ENCODE assay signal across 24 cellular contexts in the genomic region with DNA sequence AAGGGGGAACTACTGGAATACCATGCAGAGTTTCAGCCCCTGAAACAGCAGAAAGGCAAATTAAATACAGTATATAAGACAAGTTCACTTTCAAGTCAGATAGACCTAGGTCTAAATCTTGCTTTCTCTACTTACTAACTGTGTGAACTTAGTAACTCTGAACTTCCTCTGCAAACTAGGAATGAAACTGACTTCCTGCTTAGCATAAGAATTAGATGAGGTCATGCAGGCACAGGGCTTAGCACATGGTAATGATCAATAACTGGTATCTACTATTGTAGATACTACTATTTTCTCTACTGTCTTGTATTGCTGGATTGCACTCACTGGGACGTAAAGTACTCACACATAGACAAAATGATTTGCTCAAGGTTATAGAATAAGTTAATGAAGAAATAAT. TPM values are rescaled to one million over a fixed set of nuclear protein-coding genes. Genes with fewer than 3 reads are reported as not detected.
DNase-seq lines count a peak whose midpoint lies in the region; ATAC-seq, FAIRE-seq and TF ChIP-seq lines count a peak whose summit lies in the region.
"Had no signal": no experiment of that assay in that cellular context is flagged by ENCODE, and none has a peak within 500 bp of the region (broad histone marks: within the 10 kb centered on the region; RNA-seq: fewer than 3 reads in every experiment).

No MANE protein-coding gene starts in this region.

- intact Hi-C loops in heart left ventricle (cut with DNase I) = no loop called here
- intact Hi-C loops in CD8-positive, alpha-beta T cell (cut with DNase I, micrococcal nuclease) = no loop called here

- FAIRE-seq in bronchial epithelial cell (lab: Jason Lieb, UNC) = no peak

- H3K27ac Mint-ChIP-seq in CD8-positive, alpha-beta T cell = no peak overlapping the region
- H3K27ac Mint-ChIP-seq: CD8-positive, alpha-beta memory T cell; T-cell had no signal

- DNase-seq in bronchial epithelial cell (ENCODE audit: low read depth) (peak; percentile 9), retina (no peak), AG08395 (ENCODE audit: low spot score) (no peak), heart left ventricle (no peak)
- no peak for DNase-seq in CD8-positive, alpha-beta T cell
- DNase-seq: 8988T; CD8-positive, alpha-beta memory T cell; Kasumi-1; MG63; NCI-H1048; NCI-H1436; NCI-H1930; NCI-H226; NCI-H524 treated with DMSO at 0.1 percent for 48 hours; PC-9; SIG-M5; T-cell had no signal

- no peak for TF ChIP-seq CTCF in bronchial epithelial cell (IDR thresholded peaks at IDR 0.05; ENCODE audit: insufficient read depth, low read length, severe bottlenecking)
- no peak for TF ChIP-seq CTCF in heart left ventricle (IDR thresholded peaks at IDR 0.05)
- no peak for TF ChIP-seq CTCF in CD8-positive, alpha-beta T cell (IDR thresholded peaks at IDR 0.05)

- H3K27ac ChIP-seq in heart left ventricle = no peak overlapping the region
- no peak overlapping the region for H3K27ac ChIP-seq in CD8-positive, alpha-beta T cell (ENCODE audit: low read depth, low read length)
- H3K27ac ChIP-seq: PC-9, RWPE1 had no signal

- H3K27me3 ChIP-seq in bronchial epithelial cell (ENCODE audit: control insufficient read depth, insufficient read depth, low read length) = no peaks in the 10 kb centered on the region
- no peaks in the 10 kb centered on the region for H3K27me3 ChIP-seq in heart left ventricle
- H3K27me3 ChIP-seq in CD8-positive, alpha-beta T cell (ENCODE audit: insufficient read depth, low read length) = no peaks in the 10 kb centered on the region
- H3K27me3 ChIP-seq: MG63 had no signal

- no peaks in the 10 kb centered on the region for H3K36me3 Mint-ChIP-seq in CD8-positive, alpha-beta T cell
- H3K36me3 Mint-ChIP-seq: CD8-positive, alpha-beta memory T cell; T-cell had no signal

- no peaks in the 10 kb centered on the region for H3K4me1 Mint-ChIP-seq in CD8-positive, alpha-beta T cell (ENCODE audit: low read depth)
- H3K4me1 Mint-ChIP-seq: CD8-positive, alpha-beta memory T cell; T-cell had no signal

- TF ChIP-seq POLR2A in heart left ventricle (IDR thresholded peaks at IDR 0.05) = no peak

- H3K36me3 ChIP-seq in bronchial epithelial cell (ENCODE audit: control insufficient read depth, insufficient read depth, low read length) (no peaks in the 10 kb centered on the region), heart left ventricle (no peaks in the 10 kb centered on the region)
- no peaks in the 10 kb centered on the region for H3K36me3 ChIP-seq in CD8-positive, alpha-beta T cell (ENCODE audit: insufficient read depth, low read length)
- H3K36me3 ChIP-seq: MG63 had no signal

- CTCF ChIA-PET in CD8-positive, alpha-beta T cell (lab: Charles Lee) = no interaction called here

- POLR2A ChIA-PET in CD8-positive, alpha-beta T cell (lab: Charles Lee) = no interaction called here

- H3K27me3 Mint-ChIP-seq in CD8-positive, alpha-beta T cell (ENCODE audit: low read depth) = peaks cover 3% of the 10 kb centered on the region

- 63 to 87% (median 70%) methylated on average over 1 of the region's 1 CpG for WGBS in heart left ventricle, 4 donors

- H3K4me3 Mint-ChIP-seq in CD8-positive, alpha-beta T cell = no peak overlapping the region
- H3K4me3 Mint-ChIP-seq: CD8-positive, alpha-beta memory T cell; T-cell had no signal

- H3K9me3 Mint-ChIP-seq in CD8-positive, alpha-beta T cell = no peaks in the 10 kb centered on the region
- H3K9me3 Mint-ChIP-seq: T-cell had no signal

- no peaks in the 10 kb centered on the region for H3K9me3 ChIP-seq in heart left ventricle
- no peaks in the 10 kb centered on the region for H3K9me3 ChIP-seq in CD8-positive, alpha-beta T cell (ENCODE audit: low read length)
- H3K9me3 ChIP-seq: MG63 had no signal

- H3K4me1 ChIP-seq in heart left ventricle = no peaks in the 10 kb centered on the region
- H3K4me1 ChIP-seq in CD8-positive, alpha-beta T cell (ENCODE audit: insufficient read depth, low read length) = no peaks in the 10 kb centered on the region

- ATAC-seq in GM18511 (IDR thresholded peaks at IDR 0.05; ENCODE audit: unreplicated experiment) (peak; percentile 58), GM19463 (IDR thresholded peaks at IDR 0.05; ENCODE audit: unreplicated experiment) (peak; percentile 45), HG03442 (IDR thresholded peaks at IDR 0.05; ENCODE audit: unreplicated experiment) (peak; percentile 55), heart left ventricle (no peak)
- no peak for ATAC-seq in CD8-positive, alpha-beta T cell
- ATAC-seq: SK-N-SH treated with all-trans-retinoic acid at 6 μM for 48 hours, T-cell had no signal

- H3K4me3 ChIP-seq in bronchial epithelial cell (ENCODE audit: low read depth, low read length) (no peak overlapping the region), heart left ventricle (no peak overlapping the region)
- no peak overlapping the region for H3K4me3 ChIP-seq in CD8-positive, alpha-beta T cell (ENCODE audit: low read depth, low read length)
- H3K4me3 ChIP-seq: MG63, PC-9 had no signal

RNA-seq across cellular contexts. Expression of a gene that starts 51.5 kb away (rescaled TPM):
- total RNA-seq in bronchial epithelial cell = not detected in 2 replicates
- not detected for total RNA-seq in heart left ventricle
- polyA plus RNA-seq in heart left ventricle = not detected
- total RNA-seq in CD8-positive, alpha-beta T cell = not detected
- total RNA-seq: CD8-positive, alpha-beta memory T cell; H4; PC-9; T-cell had no signal
- polyA plus RNA-seq: BJ; CD8-positive, alpha-beta memory T cell had no signal

Comparison
In these comparisons a context has a peak if more than half of its experiments do, and no peak if none do; other contexts are left out.
1. ATAC-seq: peak in GM18511 (single experiment), GM19463 (single experiment) and HG03442 (single experiment); none in heart left ventricle (0 of 4) and CD8-positive, alpha-beta T cell (single experiment).